Comparison of ENCODE assay signal across 1 cellular context in the genomic region with DNA sequence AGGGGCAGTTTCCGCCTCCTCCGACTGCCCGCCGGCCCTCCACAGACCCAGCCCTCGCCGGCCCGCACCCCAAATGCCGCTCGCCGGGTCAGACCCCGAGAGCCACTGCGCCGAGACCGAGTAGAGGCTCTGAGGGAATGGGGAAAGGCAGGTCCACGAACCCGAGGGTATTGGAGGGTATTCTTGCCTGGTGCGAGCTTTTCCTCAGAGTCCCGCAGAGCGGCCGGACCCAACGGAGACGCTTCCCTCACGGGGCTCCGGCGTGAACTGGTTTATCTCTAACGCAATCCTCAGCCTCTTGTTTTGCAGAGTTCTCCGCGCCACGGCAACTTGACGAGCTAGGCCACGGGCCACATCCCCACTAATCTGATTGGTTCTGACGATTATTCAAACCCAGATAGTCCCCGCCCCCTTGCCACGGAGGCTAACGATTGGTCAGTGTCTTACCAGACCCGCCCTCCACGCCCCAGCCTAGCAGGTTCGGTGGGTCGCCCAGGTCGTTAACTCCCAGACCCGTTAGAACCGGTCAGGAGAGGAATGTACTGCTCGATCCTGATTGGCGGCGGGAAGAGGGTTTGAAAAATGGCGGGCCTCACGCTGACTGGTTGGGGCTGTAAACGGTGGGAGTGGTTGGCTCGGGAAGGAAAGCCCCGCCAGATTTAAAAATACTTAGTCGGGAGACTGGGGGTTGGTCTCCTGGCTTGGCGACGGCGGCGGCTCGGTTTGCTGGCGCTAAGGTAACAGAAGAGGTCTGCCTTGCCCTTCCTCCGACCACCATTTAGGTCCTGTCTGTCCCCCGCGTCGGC.
A peak's percentile ranks its signal among the peaks of the same experiment; 100 is the strongest.
TF ChIP-seq lines count a peak whose summit lies in the region.

A gene (minus strand): TSS at position 274 of the 806 bp plus-strand sequence. CDS start 709 bp downstream, outside the sequence.

TF ChIP-seq in K562, 482 proteins besides CTCF, POLR2A, EP300 and RAD21 (continued from another document and continues in another):
- TF ChIP-seq, protein P1, sequence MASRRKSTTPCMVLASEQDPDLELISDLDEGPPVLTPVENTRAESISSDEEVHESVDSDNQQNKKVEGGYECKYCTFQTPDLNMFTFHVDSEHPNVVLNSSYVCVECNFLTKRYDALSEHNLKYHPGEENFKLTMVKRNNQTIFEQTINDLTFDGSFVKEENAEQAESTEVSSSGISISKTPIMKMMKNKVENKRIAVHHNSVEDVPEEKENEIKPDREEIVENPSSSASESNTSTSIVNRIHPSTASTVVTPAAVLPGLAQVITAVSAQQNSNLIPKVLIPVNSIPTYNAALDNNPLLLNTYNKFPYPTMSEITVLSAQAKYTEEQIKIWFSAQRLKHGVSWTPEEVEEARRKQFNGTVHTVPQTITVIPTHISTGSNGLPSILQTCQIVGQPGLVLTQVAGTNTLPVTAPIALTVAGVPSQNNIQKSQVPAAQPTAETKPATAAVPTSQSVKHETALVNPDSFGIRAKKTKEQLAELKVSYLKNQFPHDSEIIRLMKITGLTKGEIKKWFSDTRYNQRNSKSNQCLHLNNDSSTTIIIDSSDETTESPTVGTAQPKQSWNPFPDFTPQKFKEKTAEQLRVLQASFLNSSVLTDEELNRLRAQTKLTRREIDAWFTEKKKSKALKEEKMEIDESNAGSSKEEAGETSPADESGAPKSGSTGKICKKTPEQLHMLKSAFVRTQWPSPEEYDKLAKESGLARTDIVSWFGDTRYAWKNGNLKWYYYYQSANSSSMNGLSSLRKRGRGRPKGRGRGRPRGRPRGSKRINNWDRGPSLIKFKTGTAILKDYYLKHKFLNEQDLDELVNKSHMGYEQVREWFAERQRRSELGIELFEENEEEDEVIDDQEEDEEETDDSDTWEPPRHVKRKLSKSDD (conservative IDR thresholded peaks at IDR 0.05; ENCODE audit: low read length) = no peak
- 0 out of 2 replicates have a peak, but pooled peaks have one; percentile 21 for TF ChIP-seq PHB (CRISPR knock-in tag; IDR thresholded peaks at IDR 0.05)
- TF ChIP-seq, protein P2, sequence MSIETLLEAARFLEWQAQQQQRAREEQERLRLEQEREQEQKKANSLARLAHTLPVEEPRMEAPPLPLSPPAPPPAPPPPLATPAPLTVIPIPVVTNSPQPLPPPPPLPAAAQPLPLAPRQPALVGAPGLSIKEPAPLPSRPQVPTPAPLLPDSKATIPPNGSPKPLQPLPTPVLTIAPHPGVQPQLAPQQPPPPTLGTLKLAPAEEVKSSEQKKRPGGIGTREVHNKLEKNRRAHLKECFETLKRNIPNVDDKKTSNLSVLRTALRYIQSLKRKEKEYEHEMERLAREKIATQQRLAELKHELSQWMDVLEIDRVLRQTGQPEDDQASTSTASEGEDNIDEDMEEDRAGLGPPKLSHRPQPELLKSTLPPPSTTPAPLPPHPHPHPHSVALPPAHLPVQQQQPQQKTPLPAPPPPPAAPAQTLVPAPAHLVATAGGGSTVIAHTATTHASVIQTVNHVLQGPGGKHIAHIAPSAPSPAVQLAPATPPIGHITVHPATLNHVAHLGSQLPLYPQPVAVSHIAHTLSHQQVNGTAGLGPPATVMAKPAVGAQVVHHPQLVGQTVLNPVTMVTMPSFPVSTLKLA (conservative IDR thresholded peaks at IDR 0.05) = peak; percentile 68 to 81
- no peak for TF ChIP-seq ZNF75A (CRISPR knock-in tag; IDR thresholded peaks at IDR 0.05)
- TF ChIP-seq MYC (IDR thresholded peaks at IDR 0.05; ENCODE audit: low read depth, low read length) = peak; percentile 86
- peak; percentile 67; the same call in 1 of the 2 replicates for TF ChIP-seq MYC (CRISPR knock-in tag; IDR thresholded peaks at IDR 0.05; ENCODE audit: borderline replicate concordance, low read depth)
- TF ChIP-seq HMG20A (CRISPR knock-in tag; conservative IDR thresholded peaks at IDR 0.05) = no peak
- no peak for TF ChIP-seq PHTF2 (CRISPR knock-in tag; IDR thresholded peaks at IDR 0.05)
- peak; percentile 96 for TF ChIP-seq TAF1 (IDR thresholded peaks at IDR 0.05; ENCODE audit: control insufficient read depth, extremely low read depth, insufficient read depth, low read length, severe bottlenecking)
- TF ChIP-seq SIN3B (IDR thresholded peaks at IDR 0.05; ENCODE audit: low read depth) = peak; percentile 42; the same call in 1 of the 2 replicates
- no peak for TF ChIP-seq SMARCA4 (IDR thresholded peaks at IDR 0.05)
- TF ChIP-seq ZNF253 (CRISPR knock-in tag; conservative IDR thresholded peaks at IDR 0.05) = no peak
- TF ChIP-seq SMAD1 (IDR thresholded peaks at IDR 0.05; ENCODE audit: low read depth, low read length, partially characterized antibody) = peak; percentile 95
- TF ChIP-seq ZNF134 (CRISPR knock-in tag; conservative IDR thresholded peaks at IDR 0.05) = no peak
- no peak for TF ChIP-seq SIRT6 (IDR thresholded peaks at IDR 0.05; ENCODE audit: low read depth, low read length)
- TF ChIP-seq DPF2 (IDR thresholded peaks at IDR 0.05) = no peak
- no peak for TF ChIP-seq KAT7 (CRISPR knock-in tag; IDR thresholded peaks at IDR 0.05; ENCODE audit: borderline replicate concordance)
- peak; percentile 44 for TF ChIP-seq JUND (IDR thresholded peaks at IDR 0.05; ENCODE audit: borderline replicate concordance, low read depth, low read length)
- no peak for TF ChIP-seq JUND (tag; IDR thresholded peaks at IDR 0.05; ENCODE audit: borderline replicate concordance, low read depth, low read length)
- TF ChIP-seq RB1 (IDR thresholded peaks at IDR 0.05; ENCODE audit: low read depth) = peak; percentile 35
- no peak for TF ChIP-seq ZNF124 (CRISPR knock-in tag; IDR thresholded peaks at IDR 0.05)
- no peak for TF ChIP-seq JUNB (CRISPR knock-in tag; conservative IDR thresholded peaks at IDR 0.05)
- TF ChIP-seq HSF4 (CRISPR knock-in tag; IDR thresholded peaks at IDR 0.05; ENCODE audit: borderline replicate concordance) = no peak
- TF ChIP-seq, protein P3, sequence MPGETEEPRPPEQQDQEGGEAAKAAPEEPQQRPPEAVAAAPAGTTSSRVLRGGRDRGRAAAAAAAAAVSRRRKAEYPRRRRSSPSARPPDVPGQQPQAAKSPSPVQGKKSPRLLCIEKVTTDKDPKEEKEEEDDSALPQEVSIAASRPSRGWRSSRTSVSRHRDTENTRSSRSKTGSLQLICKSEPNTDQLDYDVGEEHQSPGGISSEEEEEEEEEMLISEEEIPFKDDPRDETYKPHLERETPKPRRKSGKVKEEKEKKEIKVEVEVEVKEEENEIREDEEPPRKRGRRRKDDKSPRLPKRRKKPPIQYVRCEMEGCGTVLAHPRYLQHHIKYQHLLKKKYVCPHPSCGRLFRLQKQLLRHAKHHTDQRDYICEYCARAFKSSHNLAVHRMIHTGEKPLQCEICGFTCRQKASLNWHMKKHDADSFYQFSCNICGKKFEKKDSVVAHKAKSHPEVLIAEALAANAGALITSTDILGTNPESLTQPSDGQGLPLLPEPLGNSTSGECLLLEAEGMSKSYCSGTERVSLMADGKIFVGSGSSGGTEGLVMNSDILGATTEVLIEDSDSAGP (CRISPR knock-in tag; IDR thresholded peaks at IDR 0.05) = no peak
- TF ChIP-seq TCF7 (IDR thresholded peaks at IDR 0.05; ENCODE audit: borderline replicate concordance) = no peak
- TF ChIP-seq STAG1 (CRISPR knock-in tag; IDR thresholded peaks at IDR 0.05; ENCODE audit: borderline replicate concordance) = no peak
- TF ChIP-seq, protein P4, sequence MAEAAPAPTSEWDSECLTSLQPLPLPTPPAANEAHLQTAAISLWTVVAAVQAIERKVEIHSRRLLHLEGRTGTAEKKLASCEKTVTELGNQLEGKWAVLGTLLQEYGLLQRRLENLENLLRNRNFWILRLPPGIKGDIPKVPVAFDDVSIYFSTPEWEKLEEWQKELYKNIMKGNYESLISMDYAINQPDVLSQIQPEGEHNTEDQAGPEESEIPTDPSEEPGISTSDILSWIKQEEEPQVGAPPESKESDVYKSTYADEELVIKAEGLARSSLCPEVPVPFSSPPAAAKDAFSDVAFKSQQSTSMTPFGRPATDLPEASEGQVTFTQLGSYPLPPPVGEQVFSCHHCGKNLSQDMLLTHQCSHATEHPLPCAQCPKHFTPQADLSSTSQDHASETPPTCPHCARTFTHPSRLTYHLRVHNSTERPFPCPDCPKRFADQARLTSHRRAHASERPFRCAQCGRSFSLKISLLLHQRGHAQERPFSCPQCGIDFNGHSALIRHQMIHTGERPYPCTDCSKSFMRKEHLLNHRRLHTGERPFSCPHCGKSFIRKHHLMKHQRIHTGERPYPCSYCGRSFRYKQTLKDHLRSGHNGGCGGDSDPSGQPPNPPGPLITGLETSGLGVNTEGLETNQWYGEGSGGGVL (CRISPR knock-in tag; IDR thresholded peaks at IDR 0.05) = no peak
- no peak for TF ChIP-seq ZBTB17 (CRISPR knock-in tag; IDR thresholded peaks at IDR 0.05)
- TF ChIP-seq RCOR1 (IDR thresholded peaks at IDR 0.05; ENCODE audit: borderline replicate concordance in 1 of 2, low read depth in 2 of 2, low read length in 2 of 2) = peak in 1 of 2 experiments; percentile 60; a peak in 1 of 4 replicates
- TF ChIP-seq CREB1 (IDR thresholded peaks at IDR 0.05) = peak; percentile 77
- TF ChIP-seq CREB1 (CRISPR knock-in tag; IDR thresholded peaks at IDR 0.05) = peak; percentile 72
- TF ChIP-seq, protein P5, sequence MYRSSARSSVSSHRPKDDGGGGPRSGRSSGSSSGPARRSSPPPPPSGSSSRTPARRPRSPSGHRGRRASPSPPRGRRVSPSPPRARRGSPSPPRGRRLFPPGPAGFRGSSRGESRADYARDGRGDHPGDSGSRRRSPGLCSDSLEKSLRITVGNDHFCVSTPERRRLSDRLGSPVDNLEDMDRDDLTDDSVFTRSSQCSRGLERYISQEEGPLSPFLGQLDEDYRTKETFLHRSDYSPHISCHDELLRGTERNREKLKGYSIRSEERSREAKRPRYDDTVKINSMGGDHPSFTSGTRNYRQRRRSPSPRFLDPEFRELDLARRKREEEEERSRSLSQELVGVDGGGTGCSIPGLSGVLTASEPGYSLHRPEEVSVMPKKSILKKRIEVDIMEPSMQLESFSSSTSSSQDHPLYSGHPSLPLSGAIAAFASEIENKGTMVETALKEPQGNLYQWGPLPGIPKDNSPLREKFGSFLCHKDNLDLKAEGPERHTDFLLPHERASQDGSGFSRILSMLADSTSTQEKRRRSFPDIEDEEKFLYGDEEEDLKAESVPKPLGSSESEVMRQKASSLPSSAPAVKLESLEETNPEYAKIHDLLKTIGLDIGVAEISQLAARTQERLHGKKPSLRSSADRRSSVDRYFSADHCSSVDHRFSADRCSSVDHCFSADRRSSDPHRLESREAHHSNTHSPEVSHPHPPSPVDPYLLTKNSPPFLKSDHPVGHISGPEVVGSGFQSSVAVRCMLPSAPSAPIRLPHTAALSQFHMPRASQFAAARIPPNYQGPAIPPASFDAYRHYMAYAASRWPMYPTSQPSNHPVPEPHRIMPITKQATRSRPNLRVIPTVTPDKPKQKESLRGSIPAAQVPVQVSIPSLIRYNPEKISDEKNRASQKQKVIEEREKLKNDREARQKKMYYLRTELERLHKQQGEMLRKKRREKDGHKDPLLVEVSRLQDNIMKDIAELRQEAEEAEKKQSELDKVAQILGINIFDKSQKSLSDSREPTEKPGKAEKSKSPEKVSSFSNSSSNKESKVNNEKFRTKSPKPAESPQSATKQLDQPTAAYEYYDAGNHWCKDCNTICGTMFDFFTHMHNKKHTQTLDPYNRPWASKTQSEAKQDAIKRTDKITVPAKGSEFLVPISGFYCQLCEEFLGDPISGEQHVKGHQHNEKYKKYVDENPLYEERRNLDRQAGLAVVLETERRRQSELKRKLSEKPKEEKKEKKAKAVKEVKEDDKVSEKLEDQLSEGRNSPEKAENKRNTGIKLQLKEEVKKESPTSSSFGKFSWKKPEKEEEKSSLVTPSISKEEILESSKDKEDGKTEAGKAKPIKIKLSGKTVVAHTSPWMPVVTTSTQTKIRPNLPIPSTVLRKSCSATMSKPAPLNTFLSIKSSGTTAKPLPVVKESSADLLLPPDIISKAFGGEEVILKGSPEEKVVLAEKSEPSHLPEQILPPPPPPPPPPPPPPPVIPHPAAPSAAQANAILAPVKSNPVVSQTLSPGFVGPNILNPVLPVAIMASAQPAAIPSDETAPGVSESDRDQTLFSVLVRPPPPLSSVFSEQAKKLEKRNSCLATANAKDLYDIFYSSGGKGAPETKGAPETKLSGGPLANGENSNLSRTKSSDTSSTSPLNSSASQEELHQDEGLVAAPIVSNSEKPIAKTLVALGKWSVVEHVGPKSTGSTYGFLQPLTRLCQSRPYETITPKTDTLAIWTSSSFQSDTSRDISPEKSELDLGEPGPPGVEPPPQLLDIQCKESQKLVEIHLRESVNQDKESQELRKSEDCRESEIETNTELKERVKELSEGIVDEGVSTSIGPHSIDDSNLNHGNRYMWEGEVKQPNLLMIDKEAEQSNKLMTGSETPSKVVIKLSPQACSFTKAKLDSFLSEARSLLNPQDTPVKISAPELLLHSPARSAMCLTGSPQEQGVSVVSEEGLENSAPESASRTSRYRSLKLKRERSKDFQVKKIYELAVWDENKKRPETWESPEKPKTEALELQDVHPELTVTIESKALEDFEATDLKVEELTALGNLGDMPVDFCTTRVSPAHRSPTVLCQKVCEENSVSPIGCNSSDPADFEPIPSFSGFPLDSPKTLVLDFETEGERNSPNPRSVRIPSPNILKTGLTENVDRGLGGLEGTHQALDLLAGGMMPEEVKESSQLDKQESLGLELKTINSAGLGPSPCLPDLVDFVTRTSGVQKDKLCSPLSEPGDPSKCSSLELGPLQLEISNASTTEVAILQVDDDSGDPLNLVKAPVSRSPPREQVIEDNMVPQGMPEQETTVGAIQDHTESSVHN (IDR thresholded peaks at IDR 0.05; ENCODE audit: borderline replicate concordance in 1 of 2, low read depth in 1 of 2) = no peak
- TF ChIP-seq ZKSCAN3 (CRISPR knock-in tag; IDR thresholded peaks at IDR 0.05) = no peak
- TF ChIP-seq TAL1 (IDR thresholded peaks at IDR 0.05) = no peak
- TF ChIP-seq RHOXF2B (CRISPR knock-in tag; conservative IDR thresholded peaks at IDR 0.05) = 0 out of 2 replicates have a peak, but pooled peaks have one; percentile 60
- TF ChIP-seq DACH1 (IDR thresholded peaks at IDR 0.05; ENCODE audit: partially characterized antibody) = no peak
- TF ChIP-seq, protein P6, sequence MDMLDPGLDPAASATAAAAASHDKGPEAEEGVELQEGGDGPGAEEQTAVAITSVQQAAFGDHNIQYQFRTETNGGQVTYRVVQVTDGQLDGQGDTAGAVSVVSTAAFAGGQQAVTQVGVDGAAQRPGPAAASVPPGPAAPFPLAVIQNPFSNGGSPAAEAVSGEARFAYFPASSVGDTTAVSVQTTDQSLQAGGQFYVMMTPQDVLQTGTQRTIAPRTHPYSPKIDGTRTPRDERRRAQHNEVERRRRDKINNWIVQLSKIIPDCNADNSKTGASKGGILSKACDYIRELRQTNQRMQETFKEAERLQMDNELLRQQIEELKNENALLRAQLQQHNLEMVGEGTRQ (CRISPR knock-in tag; IDR thresholded peaks at IDR 0.05) = peak; percentile 53
- peak; percentile 76 to 90; a peak in 3 of 4 replicates for TF ChIP-seq TRIM24 (IDR thresholded peaks at IDR 0.05)
- TF ChIP-seq, protein P7, sequence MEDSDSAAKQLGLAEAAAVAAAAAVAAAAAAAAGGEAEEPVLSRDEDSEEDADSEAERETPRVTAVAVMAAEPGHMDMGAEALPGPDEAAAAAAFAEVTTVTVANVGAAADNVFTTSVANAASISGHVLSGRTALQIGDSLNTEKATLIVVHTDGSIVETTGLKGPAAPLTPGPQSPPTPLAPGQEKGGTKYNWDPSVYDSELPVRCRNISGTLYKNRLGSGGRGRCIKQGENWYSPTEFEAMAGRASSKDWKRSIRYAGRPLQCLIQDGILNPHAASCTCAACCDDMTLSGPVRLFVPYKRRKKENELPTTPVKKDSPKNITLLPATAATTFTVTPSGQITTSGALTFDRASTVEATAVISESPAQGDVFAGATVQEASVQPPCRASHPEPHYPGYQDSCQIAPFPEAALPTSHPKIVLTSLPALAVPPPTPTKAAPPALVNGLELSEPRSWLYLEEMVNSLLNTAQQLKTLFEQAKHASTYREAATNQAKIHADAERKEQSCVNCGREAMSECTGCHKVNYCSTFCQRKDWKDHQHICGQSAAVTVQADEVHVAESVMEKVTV (CRISPR knock-in tag; IDR thresholded peaks at IDR 0.05) = 0 out of 2 replicates have a peak, but pooled peaks have one; percentile 8
- no peak for TF ChIP-seq HDAC8 (tag; IDR thresholded peaks at IDR 0.05)
